11 cellular contexts compared by ENCODE assay signal in the genomic region with DNA sequence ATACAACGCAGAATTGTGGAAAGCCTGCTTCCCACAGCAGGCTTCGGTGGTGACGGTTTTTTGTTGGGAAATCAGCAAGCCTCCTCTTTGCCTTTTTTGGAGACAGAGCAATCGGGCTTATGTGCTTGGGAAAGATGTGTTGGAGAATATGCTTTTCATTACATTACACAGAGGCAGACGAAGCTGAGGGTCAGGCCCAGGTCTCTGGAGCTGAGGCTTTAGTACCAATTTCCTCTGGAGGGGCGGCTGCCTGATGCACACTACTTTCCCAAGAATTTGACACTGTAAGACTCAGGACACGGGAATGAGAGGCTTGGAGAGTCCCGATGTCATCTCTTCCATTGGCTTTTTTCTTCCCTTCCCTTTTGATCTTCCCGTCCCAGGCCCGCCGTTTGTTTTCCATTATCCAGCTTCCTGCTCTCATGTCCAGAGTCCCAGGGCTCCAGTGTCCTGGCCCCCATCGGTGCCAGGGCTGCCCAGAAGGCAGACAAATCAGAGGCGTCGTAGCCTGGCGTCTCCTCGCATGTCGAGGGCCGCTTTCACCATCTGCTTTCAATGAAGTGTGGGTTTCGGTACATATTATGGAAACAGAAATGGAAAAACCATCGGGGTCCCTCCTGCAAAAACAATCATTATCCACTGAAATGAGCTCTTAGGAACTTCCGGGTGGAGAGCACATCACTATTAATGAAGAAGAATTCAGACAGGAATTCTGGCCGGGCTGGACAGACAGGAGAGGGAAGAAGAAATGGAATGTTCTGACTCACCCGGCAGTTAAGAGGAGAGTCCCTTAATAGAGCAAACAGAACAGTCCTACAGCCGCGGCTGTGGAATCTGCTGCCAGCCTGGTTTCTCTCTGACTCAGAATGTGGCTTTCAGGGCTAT.
DNase-seq lines count a peak whose midpoint lies in the region; ATAC-seq and TF ChIP-seq lines count a peak whose summit lies in the region.
"Had no signal": no experiment of that assay in that cellular context is flagged by ENCODE, and none has a peak within 500 bp of the region (broad histone marks: within the 10 kb centered on the region; RNA-seq: fewer than 3 reads in every experiment).

No MANE protein-coding gene starts in this region.

- no peaks in the 10 kb centered on the region for H3K36me3 Mint-ChIP-seq in mesothelial cell of epicardium
- H3K36me3 Mint-ChIP-seq in activated T-helper 2 cell treated with anti-CD3 and anti-CD28 coated beads, Interferon-gamma antibody, Interleukin-2, Interleukin-4, amounts not matched to agents 10 μg/mL and 5 μg/mL and 100 μg/mL, durations not matched to agents 14 hours and 24 hours and 36 hours (ENCODE audit: low read depth): no peaks in the 10 kb centered on the region
- H3K36me3 Mint-ChIP-seq: CD4-positive, CD25-positive, alpha-beta regulatory T cell; immature natural killer cell had no signal

- H3K4me1 Mint-ChIP-seq in mesothelial cell of epicardium: peaks cover 51% of the 10 kb centered on the region
- H3K4me1 Mint-ChIP-seq in activated T-helper 2 cell treated with anti-CD3 and anti-CD28 coated beads, Interferon-gamma antibody, Interleukin-2, Interleukin-4, amounts not matched to agents 10 μg/mL and 5 μg/mL and 100 μg/mL, durations not matched to agents 14 hours and 24 hours and 36 hours (ENCODE audit: low read depth): no peaks in the 10 kb centered on the region
- H3K4me1 Mint-ChIP-seq: CD4-positive, CD25-positive, alpha-beta regulatory T cell; immature natural killer cell had no signal

- no peak overlapping the region for H3K4me3 Mint-ChIP-seq in mesothelial cell of epicardium
- no peak overlapping the region for H3K4me3 Mint-ChIP-seq in activated T-helper 2 cell treated with anti-CD3 and anti-CD28 coated beads, Interferon-gamma antibody, Interleukin-2, Interleukin-4, amounts not matched to agents 10 μg/mL and 5 μg/mL and 100 μg/mL, durations not matched to agents 14 hours and 24 hours and 36 hours (ENCODE audit: low read depth)
- H3K4me3 Mint-ChIP-seq: CD4-positive, CD25-positive, alpha-beta regulatory T cell; immature natural killer cell had no signal

- peak overlapping the region; percentile 93 for H3K27ac Mint-ChIP-seq in mesothelial cell of epicardium
- no peak overlapping the region for H3K27ac Mint-ChIP-seq in activated T-helper 2 cell treated with anti-CD3 and anti-CD28 coated beads, Interferon-gamma antibody, Interleukin-2, Interleukin-4, amounts not matched to agents 10 μg/mL and 5 μg/mL and 100 μg/mL, durations not matched to agents 14 hours and 24 hours and 36 hours
- H3K27ac Mint-ChIP-seq: CD4-positive, CD25-positive, alpha-beta regulatory T cell; immature natural killer cell had no signal

- no peak for ATAC-seq in HG02970 (IDR thresholded peaks at IDR 0.05; ENCODE audit: low FRiP score, unreplicated experiment)

- DNase-seq in 8988T (peak; percentile 33), HPDE6-E6E7 (ENCODE audit: extremely low spot score) (peak; percentile 14), choroid plexus epithelial cell (ENCODE audit: low read depth) (peak; percentile 83), mesothelial cell of epicardium (ENCODE audit: low spot score in 2 of 2, unreplicated experiment in 2 of 2) (peak in 1 of 2 experiments; percentile 53), NCI-H146 (lab: John Stamatoyannopoulos, UW) (no peak)
- DNase-seq in stimulated activated naive CD4-positive, alpha-beta T cell treated with Interleukin-2 at 50 U/mL for 16 hours (lab: John Stamatoyannopoulos, UW): no peak
- no peak for DNase-seq in activated T-helper 2 cell treated with anti-CD3 and anti-CD28 coated beads, Interferon-gamma antibody, Interleukin-2, Interleukin-4, amounts not matched to agents 10 μg/mL and 5 μg/mL and 100 μg/mL, durations not matched to agents 14 hours and 24 hours and 36 hours (ENCODE audit: low spot score)
- DNase-seq: CD4-positive, CD25-positive, alpha-beta regulatory T cell; immature natural killer cell; NCI-H2171 had no signal

- TF ChIP-seq CTCF in choroid plexus epithelial cell (conservative IDR thresholded peaks at IDR 0.05; ENCODE audit: low read depth, low read length) (no peak), mesothelial cell of epicardium (IDR thresholded peaks at IDR 0.05; ENCODE audit: unreplicated experiment) (no peak)

- no peaks in the 10 kb centered on the region for H3K9me3 Mint-ChIP-seq in mesothelial cell of epicardium
- H3K9me3 Mint-ChIP-seq in activated T-helper 2 cell treated with anti-CD3 and anti-CD28 coated beads, Interferon-gamma antibody, Interleukin-2, Interleukin-4, amounts not matched to agents 10 μg/mL and 5 μg/mL and 100 μg/mL, durations not matched to agents 14 hours and 24 hours and 36 hours: no peaks in the 10 kb centered on the region
- H3K9me3 Mint-ChIP-seq: CD4-positive, CD25-positive, alpha-beta regulatory T cell; immature natural killer cell had no signal

- intact Hi-C loops in activated T-helper 2 cell treated with anti-CD3 and anti-CD28 coated beads, Interferon-gamma antibody, Interleukin-2, Interleukin-4, amounts not matched to agents 10 μg/mL and 5 μg/mL and 100 μg/mL, durations not matched to agents 14 hours and 24 hours and 36 hours (cut with micrococcal nuclease): no loop called here

- H3K27me3 Mint-ChIP-seq in mesothelial cell of epicardium (ENCODE audit: low read depth): no peaks in the 10 kb centered on the region
- peaks cover 30% of the 10 kb centered on the region for H3K27me3 Mint-ChIP-seq in activated T-helper 2 cell treated with anti-CD3 and anti-CD28 coated beads, Interferon-gamma antibody, Interleukin-2, Interleukin-4, amounts not matched to agents 10 μg/mL and 5 μg/mL and 100 μg/mL, durations not matched to agents 14 hours and 24 hours and 36 hours (ENCODE audit: low read depth)

- no peak overlapping the region for H3K4me3 ChIP-seq in choroid plexus epithelial cell (ENCODE audit: low read depth, low read length)

Comparison
In these comparisons a context has a peak if more than half of its experiments do, and no peak if none do; other contexts are left out.
1. DNase-seq: peak in 8988T (single experiment), HPDE6-E6E7 (single experiment) and choroid plexus epithelial cell (single experiment); none in stimulated activated naive CD4-positive, alpha-beta T cell treated with Interleukin-2 at 50 U/mL for 16 hours (single experiment), NCI-H146 (single experiment) and activated T-helper 2 cell treated with anti-CD3 and anti-CD28 coated beads, Interferon-gamma antibody, Interleukin-2, Interleukin-4, amounts not matched to agents 10 μg/mL and 5 μg/mL and 100 μg/mL, durations not matched to agents 14 hours and 24 hours and 36 hours (single experiment).